17 cellular contexts compared by ENCODE assay signal in genomic region chr11:77503006-77503405, GRCh38. TPM values are rescaled to one million over a fixed set of nuclear protein-coding genes. Genes with fewer than 3 reads are reported as not detected.
DNase-seq lines count a peak whose midpoint lies in the region; ATAC-seq, FAIRE-seq and TF ChIP-seq lines count a peak whose summit lies in the region.
"Had no signal": no experiment of that assay in that cellular context is flagged by ENCODE, and none has a peak within 500 bp of the region (broad histone marks: within the 10 kb centered on the region; RNA-seq: fewer than 3 reads in every experiment).

No MANE protein-coding gene starts in this region.

- no peak for FAIRE-seq in pancreas (lab: Jason Lieb, UNC)
- FAIRE-seq: endometrium, RCC 7860 had no signal

- no peak overlapping the region for H4K8ac ChIP-seq in mesendoderm (ENCODE audit: low read depth, low read length)

- WGBS in pancreas, 2 donors, result 34 to 35% methylated on average over 3 of the region's 3 CpGs
- no CpG with 5 or more reads among the region's 3 CpGs for WGBS in mesendoderm (ENCODE audit: extremely low coverage, insufficient coverage, low lambda C conversion rate)

- no peaks in the 10 kb centered on the region for H3K36me3 ChIP-seq in adipocyte (ENCODE audit: control insufficient read depth, insufficient read depth, low read length, severe bottlenecking)
- no peaks in the 10 kb centered on the region for H3K36me3 ChIP-seq in pancreas
- no peaks in the 10 kb centered on the region for H3K36me3 ChIP-seq in mesendoderm (ENCODE audit: control insufficient read depth, insufficient read depth, low read length)

- no peak overlapping the region for H3K23ac ChIP-seq in mesendoderm (ENCODE audit: low read length)

- intact Hi-C loops in pancreas (cut with DNase I), result no loop called here

- H3K9ac ChIP-seq in adipocyte (ENCODE audit: low read length) (no peak overlapping the region), mesendoderm (ENCODE audit: low read length) (no peak overlapping the region)

- H2AK5ac ChIP-seq in mesendoderm (ENCODE audit: low read length), result no peak overlapping the region

- H3K27ac ChIP-seq in pancreas, result no peak overlapping the region
- H3K27ac ChIP-seq in mesendoderm (ENCODE audit: low read depth, low read length), result no peak overlapping the region

- H3K4me3 ChIP-seq in adipocyte (ENCODE audit: low read length) (peak overlapping the region; percentile 28), pancreas (no peak overlapping the region), mesendoderm (ENCODE audit: low read length) (no peak overlapping the region)
- H3K4me3 ChIP-seq: lung, skin epidermis had no signal

- no peak overlapping the region for H2BK5ac ChIP-seq in mesendoderm (ENCODE audit: low read length)

- H2BK15ac ChIP-seq in mesendoderm (replicated peaks; ENCODE audit: low read depth), result no peak overlapping the region

- H4K5ac ChIP-seq in mesendoderm (ENCODE audit: low read length), result no peak overlapping the region

- no peak overlapping the region for H2BK120ac ChIP-seq in mesendoderm (ENCODE audit: low read depth, low read length)

- H3K4me1 ChIP-seq in adipocyte (ENCODE audit: control insufficient read depth, insufficient read depth, low read length) (peaks cover 18% of the 10 kb centered on the region), pancreas (no peaks in the 10 kb centered on the region), mesendoderm (ENCODE audit: control insufficient read depth, low read depth, low read length) (no peaks in the 10 kb centered on the region)

- H3K4ac ChIP-seq in mesendoderm (ENCODE audit: low read depth, low read length), result no peak overlapping the region

- DNase-seq in EL (peak; percentile 56), KG1 (lab: John Stamatoyannopoulos, UW) (peak; percentile 35), adipocyte (ENCODE audit: low read depth) (peak; percentile 35), left kidney (ENCODE audit: low read depth, low spot score) (peak; percentile 3), Ammon's horn (ENCODE audit: low spot score) (no peak), NCI-H1417 treated with DMSO at 0.1 percent for 48 hours (lab: John Stamatoyannopoulos, UW) (no peak), pancreas (no peak), mesendoderm (no peak)
- DNase-seq: activated CD4-positive, alpha-beta T cell treated with anti-CD3 and anti-CD28 coated beads, Interleukin-2, amount 50 U/mL, for 4 hours; CD4-positive, alpha-beta memory T cell; hippocampal formation; NCI-H2227 treated with DMSO at 0.1 percent for 48 hours had no signal

- ATAC-seq in pancreas, result no peak
- ATAC-seq: activated T-helper 17 cell treated with anti-CD3 and anti-CD28 coated beads, Interleukin-2, amount 50 U/mL, for 72 hours had no signal

- no peak overlapping the region for H3K4me2 ChIP-seq in mesendoderm (ENCODE audit: low read length)

- H3K79me1 ChIP-seq in mesendoderm (ENCODE audit: low read length), result no peaks in the 10 kb centered on the region

- H3K79me2 ChIP-seq in mesendoderm (ENCODE audit: control insufficient read depth, insufficient read depth, low read length), result no peaks in the 10 kb centered on the region

- no peaks in the 10 kb centered on the region for H3K9me3 ChIP-seq in adipocyte (ENCODE audit: control insufficient read depth, low read length)
- H3K9me3 ChIP-seq in pancreas, result no peaks in the 10 kb centered on the region

- TF ChIP-seq CTCF in pancreas (IDR thresholded peaks at IDR 0.05), result no peak

- no peaks in the 10 kb centered on the region for H3K27me3 ChIP-seq in adipocyte (replicated peaks; ENCODE audit: control insufficient read depth, insufficient read depth, low read length)
- H3K27me3 ChIP-seq in pancreas, result no peaks in the 10 kb centered on the region
- no peaks in the 10 kb centered on the region for H3K27me3 ChIP-seq in mesendoderm (ENCODE audit: insufficient read depth, low read length, poor library complexity)

- H3K56ac ChIP-seq in mesendoderm (ENCODE audit: low read length), result no peak overlapping the region

- no peak overlapping the region for H3K18ac ChIP-seq in mesendoderm (ENCODE audit: low read length)

RNA-seq across cellular contexts. Expression of gene PAK1, which starts 29.1 kb away (rescaled TPM):
- 10 to 100 TPM; 18.0 to 40.0 (median 22.3) TPM for total RNA-seq in pancreas
- 10 to 100 TPM in 1 of 2 donors, 1 to 10 TPM in 1; 9.0 to 15.1 TPM for polyA plus RNA-seq in pancreas
- polyA plus RNA-seq in mesendoderm (2013, experiment 1 of 2), result 73.0 TPM
- polyA plus RNA-seq in mesendoderm (2013, experiment 2 of 2), result 78.9 TPM

Comparison
In these comparisons a context has a peak if more than half of its experiments do, and no peak if none do; other contexts are left out.
1. DNase-seq: peak in EL (single experiment), KG1 (single experiment), adipocyte (single experiment) and left kidney (single experiment); none in Ammon's horn (single experiment), NCI-H1417 treated with DMSO at 0.1 percent for 48 hours (single experiment), pancreas (0 of 6) and mesendoderm (single experiment).